1 cellular context compared by ENCODE assay signal in genomic region chr6:75802366-75802765, GRCh38.
TF ChIP-seq lines count a peak whose summit lies in the region.

No MANE protein-coding gene starts in this region.

TF ChIP-seq in HCT116, 20 proteins besides CTCF, POLR2A, EP300 and RAD21 (continued from another document):
- TF ChIP-seq REST (IDR thresholded peaks at IDR 0.05; ENCODE audit: low read depth), result no peak
- TF ChIP-seq EGR1 (IDR thresholded peaks at IDR 0.05; ENCODE audit: low read depth), result no peak
- TF ChIP-seq EZH2phosphoT487 (IDR thresholded peaks at IDR 0.05; ENCODE audit: borderline replicate concordance), result no peak
- TF ChIP-seq EZH2 (IDR thresholded peaks at IDR 0.05), result no peak
- no peak for TF ChIP-seq ELF1 (IDR thresholded peaks at IDR 0.05; ENCODE audit: borderline replicate concordance, low read depth)
- TF ChIP-seq ZBTB33 (IDR thresholded peaks at IDR 0.05; ENCODE audit: extremely low read depth, insufficient replicate concordance, low read length), result no peak
- TF ChIP-seq TCF7L2 (IDR thresholded peaks at IDR 0.05; ENCODE audit: borderline replicate concordance, extremely low read depth, insufficient read depth, insufficient read length), result no peak
- TF ChIP-seq CEBPB (IDR thresholded peaks at IDR 0.05; ENCODE audit: low read depth), result no peak
- no peak for TF ChIP-seq MAX (IDR thresholded peaks at IDR 0.05)
- TF ChIP-seq ATF3 (IDR thresholded peaks at IDR 0.05), result no peak
- no peak for TF ChIP-seq FOSL1 (IDR thresholded peaks at IDR 0.05; ENCODE audit: low read depth)
